In the genomic region with DNA sequence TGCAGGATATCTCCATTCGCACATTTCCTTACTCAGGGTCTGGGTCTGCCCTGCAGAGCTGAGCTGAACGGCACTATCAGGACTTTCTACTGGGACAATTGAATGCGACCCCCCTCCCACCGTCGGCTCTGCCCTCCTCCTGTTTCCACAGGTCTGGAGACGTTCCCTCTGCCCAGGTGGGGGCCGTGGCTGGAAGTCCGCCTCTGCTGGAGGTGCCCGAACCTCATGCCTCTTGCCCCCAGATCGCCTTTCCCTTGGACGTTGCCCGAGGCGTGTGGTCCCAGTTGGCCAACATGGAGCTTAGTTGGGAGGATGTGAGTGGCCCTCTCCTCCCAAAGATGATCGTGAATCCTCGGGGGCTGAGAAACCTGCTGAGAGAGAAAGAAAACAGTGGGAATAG, we compare ENCODE assay signal across 10 cellular contexts. TPM values are rescaled to one million over a fixed set of nuclear protein-coding genes. Genes with fewer than 3 reads are reported as not detected.
DNase-seq lines count a peak whose midpoint lies in the region; ATAC-seq lines count a peak whose summit lies in the region.
"Had no signal": no experiment of that assay in that cellular context is flagged by ENCODE, and none has a peak within 500 bp of the region (broad histone marks: within the 10 kb centered on the region; RNA-seq: fewer than 3 reads in every experiment).

No MANE protein-coding gene starts in this region.

- peaks cover 18% of the 10 kb centered on the region for H3K4me1 Mint-ChIP-seq in activated naive CD8-positive, alpha-beta T cell treated with anti-CD3 and anti-CD28 coated beads, Interleukin-2, amount 50 U/mL, for 24 hours
- H3K4me1 Mint-ChIP-seq in naive thymus-derived CD8-positive, alpha-beta T cell, result peaks cover 18 to 27% (median 22%) of the 10 kb centered on the region in 4 donors

- ATAC-seq in GM19395 (IDR thresholded peaks at IDR 0.05; ENCODE audit: unreplicated experiment) (peak; percentile 12), GM19455 (IDR thresholded peaks at IDR 0.05; ENCODE audit: unreplicated experiment) (no peak), HG03097 (IDR thresholded peaks at IDR 0.05; ENCODE audit: low FRiP score, unreplicated experiment) (no peak)
- peak; percentile 12 for ATAC-seq in activated naive CD8-positive, alpha-beta T cell treated with anti-CD3 and anti-CD28 coated beads, Interleukin-2, amount 50 U/mL, for 24 hours
- ATAC-seq in naive thymus-derived CD8-positive, alpha-beta T cell, result peak; percentile 13 to 17

- H4K20me1 ChIP-seq in BLaER1 treated with 17β-estradiol and CSF1 and Interleukin-3, amounts not matched to agents 10 nM and 100 nM, result peaks cover 0 to 26% (median 16%) of the 10 kb centered on the region in 11 experiments; a peak in 12 of 22 replicates

- peak overlapping the region; percentile 85 to 99 (median 98) for H3K4me2 ChIP-seq in BLaER1 treated with 17β-estradiol and CSF1 and Interleukin-3, amounts not matched to agents 10 nM and 100 nM

- peaks cover 0 to 5% (median 0%) of the 10 kb centered on the region in 11 experiments; a peak in 3 of 22 replicates for H3K36me3 ChIP-seq in BLaER1 treated with 17β-estradiol and CSF1 and Interleukin-3, amounts not matched to agents 10 nM and 100 nM
- H3K36me3 ChIP-seq: MG63 had no signal

- H3K4me3 ChIP-seq in BLaER1 treated with 17β-estradiol and CSF1 and Interleukin-3, amounts not matched to agents 10 nM and 100 nM, result peak overlapping the region; percentile 35 to 51 (median 46); a peak in 19 of 20 replicates
- H3K4me3 ChIP-seq: MG63 had no signal

- peak overlapping the region; percentile 61 for H3K4me3 Mint-ChIP-seq in activated naive CD8-positive, alpha-beta T cell treated with anti-CD3 and anti-CD28 coated beads, Interleukin-2, amount 50 U/mL, for 24 hours
- peak overlapping the region; percentile 64 to 90 (median 86) for H3K4me3 Mint-ChIP-seq in naive thymus-derived CD8-positive, alpha-beta T cell

- DNase-seq in activated naive CD8-positive, alpha-beta T cell treated with anti-CD3 and anti-CD28 coated beads, Interleukin-2, amount 50 U/mL, for 24 hours, result no peak
- no peak for DNase-seq in naive thymus-derived CD8-positive, alpha-beta T cell
- DNase-seq in NCI-H1105 (lab: John Stamatoyannopoulos, UW), result no peak
- DNase-seq in KBM-7, result no peak

- peaks cover 27 to 53% (median 43%) of the 10 kb centered on the region in 10 experiments for H3K4me1 ChIP-seq in BLaER1 treated with 17β-estradiol and CSF1 and Interleukin-3, amounts not matched to agents 10 nM and 100 nM

- H3K9me3 ChIP-seq in BLaER1 treated with 17β-estradiol and CSF1 and Interleukin-3, amounts not matched to agents 10 nM and 100 nM (replicated peaks in 1 of 11), result peaks cover 23 to 31% (median 25%) of the 10 kb centered on the region in 11 experiments
- H3K9me3 ChIP-seq: MG63 had no signal

- H3K9me3 Mint-ChIP-seq in activated naive CD8-positive, alpha-beta T cell treated with anti-CD3 and anti-CD28 coated beads, Interleukin-2, amount 50 U/mL, for 24 hours, result peaks cover 7% of the 10 kb centered on the region
- H3K9me3 Mint-ChIP-seq in naive thymus-derived CD8-positive, alpha-beta T cell, result peaks cover 0 to 19% (median 12%) of the 10 kb centered on the region in 9 donors

- in situ Hi-C loops in KBM-7 (cut with MboI; ENCODE audit: low pct_unique_long_range_greater_than_20kb, low sequenced_read_pairs), result no loop called here

- H3K27ac ChIP-seq in BLaER1 treated with 17β-estradiol and CSF1 and Interleukin-3, amounts not matched to agents 10 nM and 100 nM, result peak overlapping the region in 3 of 11 experiments; percentile 20 to 45 (median 35); a peak in 6 of 22 replicates
- H3K27ac ChIP-seq: epithelial cell of prostate had no signal

- peaks cover 0 to 11% (median 5%) of the 10 kb centered on the region in 11 experiments; a peak in 12 of 22 replicates for H3K27me3 ChIP-seq in BLaER1 treated with 17β-estradiol and CSF1 and Interleukin-3, amounts not matched to agents 10 nM and 100 nM
- H3K27me3 ChIP-seq: MG63 had no signal

- H3K9ac ChIP-seq in BLaER1 treated with 17β-estradiol and CSF1 and Interleukin-3, amounts not matched to agents 10 nM and 100 nM, result peak overlapping the region in 10 of 11 experiments; percentile 2 to 54 (median 41); a peak in 15 of 22 replicates

- peaks cover 31% of the 10 kb centered on the region for H3K27me3 Mint-ChIP-seq in activated naive CD8-positive, alpha-beta T cell treated with anti-CD3 and anti-CD28 coated beads, Interleukin-2, amount 50 U/mL, for 24 hours
- H3K27me3 Mint-ChIP-seq in naive thymus-derived CD8-positive, alpha-beta T cell, result peaks cover 7 to 22% (median 10%) of the 10 kb centered on the region in 5 donors

- H3K27ac Mint-ChIP-seq in activated naive CD8-positive, alpha-beta T cell treated with anti-CD3 and anti-CD28 coated beads, Interleukin-2, amount 50 U/mL, for 24 hours, result no peak overlapping the region
- peak overlapping the region in 5 of 10 donors; percentile 24 to 78 (median 60) for H3K27ac Mint-ChIP-seq in naive thymus-derived CD8-positive, alpha-beta T cell

- H3K36me3 Mint-ChIP-seq in activated naive CD8-positive, alpha-beta T cell treated with anti-CD3 and anti-CD28 coated beads, Interleukin-2, amount 50 U/mL, for 24 hours (ENCODE audit: low read depth), result peaks cover 7% of the 10 kb centered on the region
- H3K36me3 Mint-ChIP-seq in naive thymus-derived CD8-positive, alpha-beta T cell, result peaks cover 0 to 11% (median 8%) of the 10 kb centered on the region in 3 donors

- POLR2A ChIA-PET in naive thymus-derived CD8-positive, alpha-beta T cell (lab: Charles Lee), result interaction anchor here (0.6 to 2.0 kb wide), 3 partner anchors 8 to 27 kb away, joined by 3 to 6 read pairs (median 4); no protein-coding TSS in a partner anchor

RNA-seq across cellular contexts. Expression of gene KLC1, which starts 21.2 kb away (rescaled TPM):
- 100 to 1,000 TPM; 242 to 252 TPM for total RNA-seq in naive thymus-derived CD8-positive, alpha-beta T cell
- polyA plus RNA-seq in naive thymus-derived CD8-positive, alpha-beta T cell, result 10 to 100 TPM; 50.7 to 73.3 (median 58.2) TPM

RNA-seq across cellular contexts. Expression of gene COA8, which starts 45.1 kb away (rescaled TPM):
- 10 to 100 TPM; 27.4 to 29.1 TPM for total RNA-seq in naive thymus-derived CD8-positive, alpha-beta T cell
- polyA plus RNA-seq in naive thymus-derived CD8-positive, alpha-beta T cell, result 10 to 100 TPM; 47.3 to 72.0 (median 48.2) TPM

RNA-seq across cellular contexts. Expression of gene BAG5, which starts 45.4 kb away (rescaled TPM):
- 10 to 100 TPM; 41.1 to 46.9 TPM for total RNA-seq in naive thymus-derived CD8-positive, alpha-beta T cell
- polyA plus RNA-seq in naive thymus-derived CD8-positive, alpha-beta T cell, result 10 to 100 TPM; 39.0 to 48.5 (median 47.5) TPM

Comparison
In these comparisons a context has a peak if more than half of its experiments do, and no peak if none do; other contexts are left out.
1. ATAC-seq: peak in GM19395 (single experiment), activated naive CD8-positive, alpha-beta T cell treated with anti-CD3 and anti-CD28 coated beads, Interleukin-2, amount 50 U/mL, for 24 hours (single experiment) and naive thymus-derived CD8-positive, alpha-beta T cell (2 of 2); none in GM19455 (single experiment) and HG03097 (single experiment).